Comparison of ENCODE assay signal across 9 cellular contexts in the genomic region with DNA sequence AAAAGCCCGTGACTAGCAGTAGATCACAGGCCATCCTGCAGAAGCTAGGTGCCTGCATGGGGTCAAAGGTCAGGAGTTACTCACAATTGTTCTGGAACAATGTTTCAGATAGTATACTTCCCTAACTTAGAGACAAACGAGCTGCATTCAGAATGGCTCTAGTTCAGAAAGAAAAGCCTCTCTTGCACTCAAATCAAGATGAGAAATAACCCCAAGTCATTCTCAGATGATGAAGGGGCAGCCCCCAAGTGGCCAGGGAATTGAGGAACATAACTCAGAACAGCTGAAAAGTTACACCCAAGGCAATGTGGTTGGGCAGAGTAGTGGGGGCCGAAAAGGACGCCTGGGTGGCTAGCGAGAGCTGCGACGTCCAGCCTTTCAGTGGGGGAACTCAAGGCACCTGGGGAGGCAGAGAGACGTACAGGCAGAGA. TPM values are rescaled to one million over a fixed set of nuclear protein-coding genes. Genes with fewer than 3 reads are reported as not detected.
DNase-seq lines count a peak whose midpoint lies in the region; ATAC-seq and TF ChIP-seq lines count a peak whose summit lies in the region.
"Had no signal": no experiment of that assay in that cellular context is flagged by ENCODE, and none has a peak within 500 bp of the region (broad histone marks: within the 10 kb centered on the region; RNA-seq: fewer than 3 reads in every experiment).

No MANE protein-coding gene starts in this region.

- TF ChIP-seq CTCF in left ventricle myocardium inferior (IDR thresholded peaks at IDR 0.05; ENCODE audit: borderline replicate concordance) = no peak
- TF ChIP-seq CTCF in chondrocyte (IDR thresholded peaks at IDR 0.05) = no peak

- peaks cover 15% of the 10 kb centered on the region for H3K4me1 Mint-ChIP-seq in chondrocyte (ENCODE audit: low read depth)

- H3K9me3 ChIP-seq in left ventricle myocardium inferior (replicated peaks) = no peaks in the 10 kb centered on the region
- no peaks in the 10 kb centered on the region for H3K9me3 ChIP-seq in right cardiac atrium (ENCODE audit: control insufficient read depth, low read length)

- intact Hi-C loops in left ventricle myocardium inferior (cut with micrococcal nuclease) = no loop called here
- intact Hi-C loops in right cardiac atrium (cut with DNase I) = no loop called here

- H3K4me1 ChIP-seq in left ventricle myocardium inferior (peaks cover 100% of the 10 kb centered on the region), right cardiac atrium (ENCODE audit: control insufficient read depth, insufficient read depth, low read length) (peaks cover 36% of the 10 kb centered on the region)

- no peaks in the 10 kb centered on the region for H3K36me3 Mint-ChIP-seq in chondrocyte (ENCODE audit: low read depth)

- no peaks in the 10 kb centered on the region for H3K9me3 Mint-ChIP-seq in chondrocyte (ENCODE audit: low read depth)

- H3K4me3 ChIP-seq in left ventricle myocardium inferior (no peak overlapping the region), right cardiac atrium (ENCODE audit: low read length) (no peak overlapping the region)

- no peak overlapping the region for H3K4me3 Mint-ChIP-seq in chondrocyte (ENCODE audit: unreplicated experiment)

- DNase-seq in left ventricle myocardium inferior (no peak), right cardiac atrium (no peak), chondrocyte (ENCODE audit: low spot score) (no peak), NCI-H1694 (lab: John Stamatoyannopoulos, UW) (no peak), kidney glomerular epithelial cell (lab: John Stamatoyannopoulos, UW) (no peak), COLO829 (ENCODE audit: low spot score) (no peak)

- H3K27me3 ChIP-seq in left ventricle myocardium inferior (ENCODE audit: low read depth) = no peaks in the 10 kb centered on the region
- no peaks in the 10 kb centered on the region for H3K27me3 ChIP-seq in right cardiac atrium (ENCODE audit: control insufficient read depth, insufficient read depth)

- 77% methylated on average over 8 of the region's 8 CpGs for WGBS in right cardiac atrium

- no peaks in the 10 kb centered on the region for H3K36me3 ChIP-seq in left ventricle myocardium inferior

- H3K27ac Mint-ChIP-seq in chondrocyte (ENCODE audit: unreplicated experiment) = peak overlapping the region; percentile 43

- ATAC-seq in right cardiac atrium (no peak), HG03064 (IDR thresholded peaks at IDR 0.05; ENCODE audit: low read depth, unreplicated experiment) (peak; percentile 58)

- peak overlapping the region; percentile 53 for H3K27ac ChIP-seq in left ventricle myocardium inferior (replicated peaks)
- H3K27ac ChIP-seq in right cardiac atrium (ENCODE audit: low read length) = no peak overlapping the region
- peak overlapping the region; percentile 27 for H3K27ac ChIP-seq in temporal lobe (ENCODE audit: low read depth, low read length)
- H3K27ac ChIP-seq: parathyroid adenoma had no signal

- H3K27me3 Mint-ChIP-seq in chondrocyte (ENCODE audit: low read depth) = no peaks in the 10 kb centered on the region

RNA-seq across cellular contexts. Expression of a gene that starts 27.8 kb away (rescaled TPM):
- 46.3 TPM for total RNA-seq in left ventricle myocardium inferior
- total RNA-seq in right cardiac atrium = 10 to 100 TPM; 56.5 to 76.6 (median 73.5) TPM
- polyA plus RNA-seq in right cardiac atrium = 29.8 TPM
- total RNA-seq in chondrocyte = 79.1 to 111 TPM (median 109 TPM) in 3 replicates
- 225 TPM for total RNA-seq in temporal lobe
